8 cellular contexts compared by ENCODE assay signal in genomic region chr19:49983645-49984229, GRCh38. TPM values are rescaled to one million over a fixed set of nuclear protein-coding genes. Genes with fewer than 3 reads are reported as not detected.
DNase-seq lines count a peak whose midpoint lies in the region; ATAC-seq and TF ChIP-seq lines count a peak whose summit lies in the region.

No MANE protein-coding gene starts in this region.

- H3K27ac Mint-ChIP-seq in activated T-helper 2 cell treated with anti-CD3 and anti-CD28 coated beads, Interferon-gamma antibody, Interleukin-2, Interleukin-4, amounts not matched to agents 10 μg/mL and 5 μg/mL and 100 μg/mL, durations not matched to agents 14 hours and 24 hours and 36 hours = no peak overlapping the region
- H3K27ac Mint-ChIP-seq in glutamatergic neuron (ENCODE audit: unreplicated experiment) = no peak overlapping the region

- in situ Hi-C loops in IMR-90 (cut with MboI; ENCODE audit: low sequenced_read_pairs) = loop anchor here (10.0 kb wide), 1 partner anchor 49 kb away; no protein-coding TSS in a partner anchor

- H3K4me2 ChIP-seq in IMR-90 (ENCODE audit: low read depth, low read length) = no peak overlapping the region

- TF ChIP-seq RAD21 in IMR-90 (IDR thresholded peaks at IDR 0.05; ENCODE audit: low read length) = peak; percentile 79

- H4K91ac ChIP-seq in IMR-90 (ENCODE audit: insufficient read depth, low read depth, low read length) = no peak overlapping the region

- H3K9me3 Mint-ChIP-seq in activated T-helper 2 cell treated with anti-CD3 and anti-CD28 coated beads, Interferon-gamma antibody, Interleukin-2, Interleukin-4, amounts not matched to agents 10 μg/mL and 5 μg/mL and 100 μg/mL, durations not matched to agents 14 hours and 24 hours and 36 hours = no peaks in the 10 kb centered on the region
- H3K9me3 Mint-ChIP-seq in glutamatergic neuron (ENCODE audit: unreplicated experiment) = peaks cover 7% of the 10 kb centered on the region

- H4K20me1 ChIP-seq in IMR-90 (ENCODE audit: insufficient read depth, low read length) = peaks cover 28% of the 10 kb centered on the region

- no peak overlapping the region for H2BK120ac ChIP-seq in IMR-90 (ENCODE audit: low read depth, low read length)

- H3K9me3 ChIP-seq in IMR-90 (ENCODE audit: control insufficient read depth, insufficient read depth, low read length) = no peaks in the 10 kb centered on the region
- no peaks in the 10 kb centered on the region for H3K9me3 ChIP-seq in psoas muscle

- no peak overlapping the region for H3K4me3 Mint-ChIP-seq in activated T-helper 2 cell treated with anti-CD3 and anti-CD28 coated beads, Interferon-gamma antibody, Interleukin-2, Interleukin-4, amounts not matched to agents 10 μg/mL and 5 μg/mL and 100 μg/mL, durations not matched to agents 14 hours and 24 hours and 36 hours (ENCODE audit: low read depth)
- no peak overlapping the region for H3K4me3 Mint-ChIP-seq in glutamatergic neuron (ENCODE audit: unreplicated experiment)

- H3K56ac ChIP-seq in IMR-90 (ENCODE audit: extremely low read depth, insufficient read depth, low read length) = no peak overlapping the region

- H3K79me1 ChIP-seq in IMR-90 (ENCODE audit: low read depth in 1 of 2, low read length in 2 of 2) = peaks cover 0 to 9% of the 10 kb centered on the region in 2 experiments; a peak in 1 of 4 replicates

- peaks cover 44% of the 10 kb centered on the region for H3K36me3 Mint-ChIP-seq in activated T-helper 2 cell treated with anti-CD3 and anti-CD28 coated beads, Interferon-gamma antibody, Interleukin-2, Interleukin-4, amounts not matched to agents 10 μg/mL and 5 μg/mL and 100 μg/mL, durations not matched to agents 14 hours and 24 hours and 36 hours (ENCODE audit: low read depth)
- H3K36me3 Mint-ChIP-seq in glutamatergic neuron (ENCODE audit: unreplicated experiment) = no peaks in the 10 kb centered on the region

- BruUV-seq in IMR-90 (replicated peaks; lab: Mats Ljungman, UMichigan) = no TSS peak

- no peak overlapping the region for H2AFZ ChIP-seq in IMR-90 (replicated peaks; ENCODE audit: low read length, poor library complexity)

- no peak overlapping the region for H2BK5ac ChIP-seq in IMR-90 (ENCODE audit: low read depth, low read length, poor library complexity, severe bottlenecking)

- H3K9ac ChIP-seq in IMR-90 (ENCODE audit: low read depth, low read length) = no peak overlapping the region

- WGBS in IMR-90 (ENCODE audit: extremely low coverage in 2 of 2, insufficient read length in 1 of 2), 2 experiments = no CpG with 5 or more reads among the region's 10 CpGs
- 41 to 52% (median 43%) methylated on average over 10 of the region's 10 CpGs for WGBS in psoas muscle, 3 donors

- no peak overlapping the region for H3K18ac ChIP-seq in IMR-90 (ENCODE audit: low read depth, low read length)

- ATAC-seq in IMR-90 (ENCODE audit: low read depth) = peak; percentile 58
- peak; percentile 49 to 75 (median 60) for ATAC-seq in psoas muscle
- ATAC-seq in GM19395 (IDR thresholded peaks at IDR 0.05; ENCODE audit: unreplicated experiment) = no peak

- H2BK15ac ChIP-seq in IMR-90 (ENCODE audit: low read depth, low read length) = no peak overlapping the region

- POLR2A ChIA-PET in IMR-90 (lab: Charles Lee; ENCODE audit: unreplicated experiment) = no interaction called here

- H2AK5ac ChIP-seq in IMR-90 (ENCODE audit: low read depth, low read length) = no peak overlapping the region

- H3K4me1 ChIP-seq in IMR-90 (ENCODE audit: control insufficient read depth, insufficient read depth, low read length) = no peaks in the 10 kb centered on the region
- H3K4me1 ChIP-seq in psoas muscle = no peaks in the 10 kb centered on the region

- H3K4me1 Mint-ChIP-seq in activated T-helper 2 cell treated with anti-CD3 and anti-CD28 coated beads, Interferon-gamma antibody, Interleukin-2, Interleukin-4, amounts not matched to agents 10 μg/mL and 5 μg/mL and 100 μg/mL, durations not matched to agents 14 hours and 24 hours and 36 hours (ENCODE audit: low read depth) = peaks cover 6% of the 10 kb centered on the region
- H3K4me1 Mint-ChIP-seq in glutamatergic neuron (ENCODE audit: low read depth, unreplicated experiment) = no peaks in the 10 kb centered on the region

- H3K23ac ChIP-seq in IMR-90 (ENCODE audit: low read depth, low read length) = no peak overlapping the region

- intact Hi-C loops in IMR-90 (cut with micrococcal nuclease) = loop anchor here (1.0 kb wide), 1 partner anchor 46 kb away; no protein-coding TSS in a partner anchor
- intact Hi-C loops in activated T-helper 2 cell treated with anti-CD3 and anti-CD28 coated beads, Interferon-gamma antibody, Interleukin-2, Interleukin-4, amounts not matched to agents 10 μg/mL and 5 μg/mL and 100 μg/mL, durations not matched to agents 14 hours and 24 hours and 36 hours (cut with micrococcal nuclease) = loop anchor here (1.0 kb wide), 1 partner anchor 46 kb away; no protein-coding TSS in a partner anchor
- intact Hi-C loops in psoas muscle (cut with DNase I) = loop anchor here (1.0 to 5.0 kb wide), 2 partner anchors 46 kb away; no protein-coding TSS in a partner anchor

- no peak overlapping the region for H3K4me3 ChIP-seq in IMR-90 (ENCODE audit: insufficient read depth, low read depth, low read length)
- H3K4me3 ChIP-seq in psoas muscle = no peak overlapping the region

- H3K14ac ChIP-seq in IMR-90 (replicated peaks; ENCODE audit: low read depth, low read length) = no peak overlapping the region

- no peak overlapping the region for H2BK20ac ChIP-seq in IMR-90 (ENCODE audit: low read depth, low read length)

- peaks cover 15% of the 10 kb centered on the region for H3K9me1 ChIP-seq in IMR-90 (ENCODE audit: insufficient read depth, low read length)

- peak overlapping the region; percentile 5 for H2AK9ac ChIP-seq in IMR-90 (replicated peaks; ENCODE audit: low read depth, low read length, poor library complexity)

- H3K27me3 Mint-ChIP-seq in activated T-helper 2 cell treated with anti-CD3 and anti-CD28 coated beads, Interferon-gamma antibody, Interleukin-2, Interleukin-4, amounts not matched to agents 10 μg/mL and 5 μg/mL and 100 μg/mL, durations not matched to agents 14 hours and 24 hours and 36 hours (ENCODE audit: low read depth) = no peaks in the 10 kb centered on the region
- peaks cover 5% of the 10 kb centered on the region for H3K27me3 Mint-ChIP-seq in glutamatergic neuron (ENCODE audit: unreplicated experiment)

- no peak overlapping the region for H4K8ac ChIP-seq in IMR-90 (ENCODE audit: low read depth in 2 of 2, low read length in 2 of 2)

- H3K36me3 ChIP-seq in IMR-90 (ENCODE audit: control insufficient read depth, insufficient read depth, low read length) (peaks cover 22% of the 10 kb centered on the region), psoas muscle (ENCODE audit: insufficient read depth in 1 of 2, low read depth in 1 of 2) (peaks cover 0 to 72% of the 10 kb centered on the region in 2 donors)

- no peak overlapping the region for H3K27ac ChIP-seq in IMR-90 (ENCODE audit: insufficient read depth, low read length)
- no peak overlapping the region for H3K27ac ChIP-seq in psoas muscle

- dilution Hi-C loops in IMR-90 (cut with HindIII; ENCODE audit: low sequenced_read_pairs, unreplicated experiment) = no loop called here

- H3K4ac ChIP-seq in IMR-90 (ENCODE audit: low read depth, low read length) = no peak overlapping the region

- CTCF ChIA-PET in IMR-90 (lab: Yijun Ruan, JAX) = interaction anchor here (0.6 to 1.0 kb wide), 2 partner anchors 10 to 46 kb away, joined by 3 read pairs; no protein-coding TSS in a partner anchor

- H4K5ac ChIP-seq in IMR-90 (ENCODE audit: low read depth, low read length) = no peak overlapping the region

- peak; percentile 73 for TF ChIP-seq CTCF in IMR-90 (conservative IDR thresholded peaks at IDR 0.05; ENCODE audit: low read depth, low read length)
- peak; percentile 95 for TF ChIP-seq CTCF in glutamatergic neuron (IDR thresholded peaks at IDR 0.05; ENCODE audit: partially characterized antibody, unreplicated experiment)
- peak; percentile 78 for TF ChIP-seq CTCF in psoas muscle (IDR thresholded peaks at IDR 0.05)

- DNase-seq in COLO829 (ENCODE audit: low spot score) (peak; percentile 40), IMR-90 (peak; percentile 37), RPMI8226 (peak; percentile 71), glutamatergic neuron (peak; percentile 67), psoas muscle (peak; percentile 34 to 75), 8988T (no peak)
- peak; percentile 56 for DNase-seq in activated T-helper 2 cell treated with anti-CD3 and anti-CD28 coated beads, Interferon-gamma antibody, Interleukin-2, Interleukin-4, amounts not matched to agents 10 μg/mL and 5 μg/mL and 100 μg/mL, durations not matched to agents 14 hours and 24 hours and 36 hours (ENCODE audit: low spot score)

- TF ChIP-seq POLR2A in IMR-90 (IDR thresholded peaks at IDR 0.05; ENCODE audit: low read depth, low read length) = no peak

- H3K27me3 ChIP-seq in IMR-90 (ENCODE audit: control insufficient read depth, insufficient read depth, low read length) = no peaks in the 10 kb centered on the region
- no peaks in the 10 kb centered on the region for H3K27me3 ChIP-seq in psoas muscle (ENCODE audit: insufficient read depth in 3 of 3, low read length in 2 of 3)

RNA-seq across cellular contexts. Expression of gene SIGLEC11, which starts 22.8 kb away (rescaled TPM):
- total RNA-seq in IMR-90 (2012; rRNA removed) (not detected in 2 replicates), glutamatergic neuron (ENCODE audit: unreplicated experiment) (not detected), psoas muscle (under 1 TPM in 3 of 4 donors, not detected in 1; 0.36 to 0.38 (median 0.37) TPM)
- polyA plus RNA-seq in IMR-90 (2012; rRNA removed) (not detected in 2 replicates), psoas muscle (under 1 TPM; 0.13 to 0.22 (median 0.21) TPM)
- not detected in 2 replicates for polyA plus RNA-seq in IMR-90 (2012; cell fraction: cytosol; rRNA removed)
- not detected in 2 replicates for polyA plus RNA-seq in IMR-90 (2012; cell fraction: nucleus; rRNA removed; ENCODE audit: low replicate concordance)
- total RNA-seq in activated T-helper 2 cell treated with anti-CD3 and anti-CD28 coated beads, Interferon-gamma antibody, Interleukin-2, Interleukin-4, amounts not matched to agents 10 μg/mL and 5 μg/mL and 100 μg/mL, durations not matched to agents 14 hours and 24 hours and 36 hours = not detected in 2 replicates

RNA-seq across cellular contexts. Expression of gene VRK3, which starts 41.4 kb away (rescaled TPM):
- total RNA-seq in IMR-90 (2012; rRNA removed) (20.6 and 28.7 TPM in 2 replicates), glutamatergic neuron (ENCODE audit: unreplicated experiment) (44.5 TPM), psoas muscle (10 to 100 TPM; 25.4 to 39.0 (median 29.2) TPM)
- polyA plus RNA-seq in IMR-90 (2012; rRNA removed) (27.9 and 35.8 TPM in 2 replicates), psoas muscle (10 to 100 TPM; 23.8 to 54.7 (median 26.2) TPM)
- polyA plus RNA-seq in IMR-90 (2012; cell fraction: cytosol; rRNA removed) = 25.1 and 26.2 TPM in 2 replicates
- polyA plus RNA-seq in IMR-90 (2012; cell fraction: nucleus; rRNA removed; ENCODE audit: low replicate concordance) = 35.4 and 41.3 TPM in 2 replicates
- total RNA-seq in activated T-helper 2 cell treated with anti-CD3 and anti-CD28 coated beads, Interferon-gamma antibody, Interleukin-2, Interleukin-4, amounts not matched to agents 10 μg/mL and 5 μg/mL and 100 μg/mL, durations not matched to agents 14 hours and 24 hours and 36 hours = 60.8 and 67.7 TPM in 2 replicates

RNA-seq across cellular contexts. Expression of gene ZNF473, which starts 42.1 kb away (rescaled TPM):
- total RNA-seq in IMR-90 (2012; rRNA removed) (10.8 and 13.3 TPM in 2 replicates), glutamatergic neuron (ENCODE audit: unreplicated experiment) (13.4 TPM), psoas muscle (1 to 10 TPM; 4.9 to 8.9 (median 5.8) TPM)
- polyA plus RNA-seq in IMR-90 (2012; rRNA removed) (3.6 and 4.5 TPM in 2 replicates), psoas muscle (1 to 10 TPM; 3.9 to 6.5 (median 4.1) TPM)
- polyA plus RNA-seq in IMR-90 (2012; cell fraction: cytosol; rRNA removed) = 1.2 and 1.9 TPM in 2 replicates
- 5.0 and 6.3 TPM in 2 replicates for polyA plus RNA-seq in IMR-90 (2012; cell fraction: nucleus; rRNA removed; ENCODE audit: low replicate concordance)
- total RNA-seq in activated T-helper 2 cell treated with anti-CD3 and anti-CD28 coated beads, Interferon-gamma antibody, Interleukin-2, Interleukin-4, amounts not matched to agents 10 μg/mL and 5 μg/mL and 100 μg/mL, durations not matched to agents 14 hours and 24 hours and 36 hours = 11.2 TPM in 2 replicates

RNA-seq across cellular contexts. Expression of gene NUP62, which starts 54.4 kb away (rescaled TPM):
- total RNA-seq in IMR-90 (2012; rRNA removed) (21.3 and 26.4 TPM in 2 replicates), glutamatergic neuron (ENCODE audit: unreplicated experiment) (65.4 TPM), psoas muscle (10 to 100 TPM; 35.3 to 46.8 (median 39.7) TPM)
- polyA plus RNA-seq in IMR-90 (2012; rRNA removed) (29.7 and 32.4 TPM in 2 replicates), psoas muscle (10 to 100 TPM; 21.1 to 46.3 (median 41.4) TPM)
- polyA plus RNA-seq in IMR-90 (2012; cell fraction: cytosol; rRNA removed) = 15.8 and 24.2 TPM in 2 replicates
- polyA plus RNA-seq in IMR-90 (2012; cell fraction: nucleus; rRNA removed; ENCODE audit: low replicate concordance) = 26.5 and 28.5 TPM in 2 replicates
- 170 and 178 TPM in 2 replicates for total RNA-seq in activated T-helper 2 cell treated with anti-CD3 and anti-CD28 coated beads, Interferon-gamma antibody, Interleukin-2, Interleukin-4, amounts not matched to agents 10 μg/mL and 5 μg/mL and 100 μg/mL, durations not matched to agents 14 hours and 24 hours and 36 hours

RNA-seq across cellular contexts. Expression of gene ATF5, which starts 54.7 kb away (rescaled TPM):
- total RNA-seq in IMR-90 (2012; rRNA removed) = 2.7 and 3.3 TPM in 2 replicates
- 13.3 and 15.7 TPM in 2 replicates for polyA plus RNA-seq in IMR-90 (2012; rRNA removed)
- 14.8 and 22.7 TPM in 2 replicates for polyA plus RNA-seq in IMR-90 (2012; cell fraction: cytosol; rRNA removed)
- 22.9 and 36.5 TPM in 2 replicates for polyA plus RNA-seq in IMR-90 (2012; cell fraction: nucleus; rRNA removed; ENCODE audit: low replicate concordance)
- total RNA-seq in activated T-helper 2 cell treated with anti-CD3 and anti-CD28 coated beads, Interferon-gamma antibody, Interleukin-2, Interleukin-4, amounts not matched to agents 10 μg/mL and 5 μg/mL and 100 μg/mL, durations not matched to agents 14 hours and 24 hours and 36 hours = 26.0 and 28.3 TPM in 2 replicates
- total RNA-seq in glutamatergic neuron (ENCODE audit: unreplicated experiment) = 138 TPM
- total RNA-seq in psoas muscle = 10 to 100 TPM; 13.3 to 31.8 (median 20.1) TPM
- polyA plus RNA-seq in psoas muscle = 10 to 100 TPM in 2 of 3 donors, 1 to 10 TPM in 1; 10.0 to 39.4 (median 23.7) TPM
